In genomic region chr5:173371400-173371799, GRCh38 we compare ENCODE assay signal across 35 cellular contexts.
"Had no signal": no experiment of that assay in that cellular context is flagged by ENCODE, and none has a peak within 500 bp of the region (broad histone marks: within the 10 kb centered on the region; RNA-seq: fewer than 3 reads in every experiment).

No MANE protein-coding gene starts in this region.

- H3K27me3 ChIP-seq: MG63 had no signal

- H3K4me3 ChIP-seq: MG63 had no signal

- H3K36me3 ChIP-seq: MG63 had no signal

- DNase-seq: Kasumi-1, MG63, MM.1S, MV-4-11, NCI-H1048, NCI-H1092, NCI-H1092 treated with DMSO at 0.1 percent for 48 hours, NCI-H1105, NCI-H1105 treated with DMSO at 0.1 percent for 48 hours, NCI-H1417, NCI-H1417 treated with DMSO at 0.1 percent for 48 hours, NCI-H1436, NCI-H1436 treated with DMSO at 0.1 percent for 48 hours, NCI-H146, NCI-H1694, NCI-H1694 treated with DMSO at 0.1 percent for 48 hours, NCI-H187, NCI-H187 treated with DMSO at 0.1 percent for 48 hours, NCI-H1930, NCI-H2029, NCI-H2029 treated with DMSO at 0.1 percent for 48 hours, NCI-H2081, NCI-H2081 treated with DMSO at 0.1 percent for 48 hours, NCI-H2107, NCI-H2171, NCI-H2171 treated with DMSO at 0.1 percent for 48 hours, NCI-H2227 treated with DMSO at 0.1 percent for 48 hours, NCI-H226, NCI-H446, NCI-H446 treated with DMSO at 0.1 percent for 48 hours, NCI-H510A, NCI-H510A treated with DMSO at 0.1 percent for 48 hours, NCI-H524, NCI-H524 treated with DMSO at 0.1 percent for 48 hours, NCI-H526 had no signal
